In the genomic region with DNA sequence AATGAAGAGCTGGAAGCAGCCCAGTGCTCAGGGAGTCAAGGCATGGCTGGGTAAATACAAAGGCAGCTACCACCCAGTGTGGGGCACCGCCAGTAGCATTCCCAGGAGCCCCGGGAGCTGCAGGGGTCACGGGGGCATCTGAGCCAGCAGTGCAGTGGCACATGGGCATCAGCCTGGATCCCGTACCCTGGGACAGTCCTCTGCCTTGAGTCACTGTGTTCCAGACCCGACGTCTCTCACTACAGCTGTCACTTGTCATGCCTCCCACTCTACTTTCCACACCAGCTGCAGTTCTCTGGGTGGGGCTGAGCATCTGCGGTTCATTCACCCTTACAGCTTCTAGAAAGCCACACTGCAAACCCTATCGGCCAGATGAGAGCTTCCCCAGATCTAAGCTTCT, we compare ENCODE assay signal across 13 cellular contexts. TPM values are rescaled to one million over a fixed set of nuclear protein-coding genes. Genes with fewer than 3 reads are reported as not detected.
DNase-seq lines count a peak whose midpoint lies in the region; ATAC-seq and TF ChIP-seq lines count a peak whose summit lies in the region.
"Had no signal": no experiment of that assay in that cellular context is flagged by ENCODE, and none has a peak within 500 bp of the region (broad histone marks: within the 10 kb centered on the region; RNA-seq: fewer than 3 reads in every experiment).

No MANE protein-coding gene starts in this region.

- H3K9me3 Mint-ChIP-seq in CD4-positive, alpha-beta T cell = no peaks in the 10 kb centered on the region

- H3K36me3 Mint-ChIP-seq in CD4-positive, alpha-beta T cell (ENCODE audit: low read depth) = no peaks in the 10 kb centered on the region

- no peaks in the 10 kb centered on the region for H3K4me1 Mint-ChIP-seq in CD4-positive, alpha-beta T cell (ENCODE audit: low read depth)

- no peak overlapping the region for H3K27ac Mint-ChIP-seq in CD4-positive, alpha-beta T cell

- H3K27me3 Mint-ChIP-seq in CD4-positive, alpha-beta T cell = peaks cover 11% of the 10 kb centered on the region

- H3K4me3 Mint-ChIP-seq in CD4-positive, alpha-beta T cell = no peak overlapping the region

- intact Hi-C loops in CD4-positive, alpha-beta T cell (cut with DNase I, micrococcal nuclease) = no loop called here

- peak; percentile 51 to 66 for ATAC-seq in activated CD4-positive, CD25-positive, alpha-beta regulatory T cell treated with anti-CD3 and anti-CD28 coated beads, Interleukin-2, amount 50 U/mL, for 24 hours
- peak; percentile 61 for ATAC-seq in GM21515 (IDR thresholded peaks at IDR 0.05; ENCODE audit: unreplicated experiment)
- ATAC-seq in CD4-positive, alpha-beta T cell (ENCODE audit: poor library complexity) = no peak
- ATAC-seq: gastroesophageal sphincter, Panc1 had no signal

- H3K27me3 ChIP-seq in CD4-positive, alpha-beta T cell (ENCODE audit: control insufficient read depth, insufficient read depth, low read length) = no peaks in the 10 kb centered on the region

- H3K27ac ChIP-seq in CD4-positive, alpha-beta T cell (ENCODE audit: low read depth, low read length) = no peak overlapping the region
- H3K27ac ChIP-seq: gastroesophageal sphincter had no signal

- H3K9me3 ChIP-seq in CD4-positive, alpha-beta T cell (ENCODE audit: control insufficient read depth, low read length) = no peaks in the 10 kb centered on the region
- H3K9me3 ChIP-seq: gastroesophageal sphincter had no signal

- no peak for DNase-seq in activated CD4-positive, CD25-positive, alpha-beta regulatory T cell (lab: John Stamatoyannopoulos, UW)
- DNase-seq in Jurkat, Clone E6-1 (ENCODE audit: low read depth, low spot score) = peak; percentile 96
- DNase-seq in nucleus accumbens (lab: John Stamatoyannopoulos, UW) = peak in 30 of 56 donors; percentile 13 to 62 (median 41)
- DNase-seq in iPS-NIHi7 (ENCODE audit: extremely low spot score) = no peak
- DNase-seq in CD4-positive, alpha-beta T cell = no peak
- DNase-seq in islet precursor cell = no peak
- DNase-seq: activated naive CD4-positive, alpha-beta T cell treated with Interleukin-2 at 50 U/mL for 16 hours; cortex of kidney; NCI-H146 had no signal

- H3K4me3 ChIP-seq in Jurkat, Clone E6-1 (ENCODE audit: low read length) = no peak overlapping the region; the same call in 1 of the 2 replicates
- H3K4me3 ChIP-seq: gastroesophageal sphincter had no signal

- CTCF ChIA-PET in CD4-positive, alpha-beta T cell (lab: Charles Lee) = no interaction called here

- no peak for TF ChIP-seq CTCF in CD4-positive, alpha-beta T cell (IDR thresholded peaks at IDR 0.05)

- POLR2A ChIA-PET in CD4-positive, alpha-beta T cell (lab: Charles Lee) = interaction anchor here (1.1 kb wide), 1 partner anchor 29 kb away, joined by 3 read pairs; a partner anchor contains a TSS

RNA-seq across cellular contexts. Expression of a gene that starts 29.6 kb away (rescaled TPM):
- polyA plus RNA-seq in Jurkat, Clone E6-1 (2012; ENCODE audit: insufficient read depth, insufficient read length) = 84.4 TPM
- 10 to 100 TPM; 30.2 to 30.6 TPM for total RNA-seq in CD4-positive, alpha-beta T cell

RNA-seq across cellular contexts. Expression of a gene that starts 34.4 kb away (rescaled TPM):
- 47.8 TPM for polyA plus RNA-seq in Jurkat, Clone E6-1 (2012; ENCODE audit: insufficient read depth, insufficient read length)
- total RNA-seq in CD4-positive, alpha-beta T cell = 100 to 1,000 TPM; 106 to 112 TPM

Comparison
In these comparisons a context has a peak if more than half of its experiments do, and no peak if none do; other contexts are left out.
1. DNase-seq: peak in Jurkat, Clone E6-1 (single experiment) and nucleus accumbens (30 of 56); none in activated CD4-positive, CD25-positive, alpha-beta regulatory T cell (0 of 4), iPS-NIHi7 (single experiment), CD4-positive, alpha-beta T cell (0 of 10) and islet precursor cell (single experiment).